In genomic region chr9:114387678-114388431, GRCh38 we compare ENCODE assay signal across 8 cellular contexts. TPM values are rescaled to one million over a fixed set of nuclear protein-coding genes. Genes with fewer than 3 reads are reported as not detected.
DNase-seq lines count a peak whose midpoint lies in the region; ATAC-seq and TF ChIP-seq lines count a peak whose summit lies in the region.

Gene AKNA, minus strand, starts transcription at chr9:114387982. Its CDS starts 6,649 bp downstream, at chr9:114381333.

- peak; percentile 32 for ATAC-seq in GM21381 (IDR thresholded peaks at IDR 0.05; ENCODE audit: unreplicated experiment)
- ATAC-seq in effector memory CD8-positive, alpha-beta T cell (replicated peaks), result peak; percentile 40

- H3K27ac Mint-ChIP-seq in effector memory CD8-positive, alpha-beta T cell, result peak within 1 kb of the TSS; percentile 76 to 98
- H3K27ac Mint-ChIP-seq in mesothelial cell of epicardium, result peak within 1 kb of the TSS; percentile 95

- peak; percentile 61 for TF ChIP-seq POLR2A in NB4 (IDR thresholded peaks at IDR 0.05; ENCODE audit: extremely low read depth, insufficient read length)

- peaks cover 77% of the 10 kb centered on the region for H3K36me3 Mint-ChIP-seq in effector memory CD8-positive, alpha-beta T cell (ENCODE audit: insufficient read depth)
- no peaks in the 10 kb centered on the region for H3K36me3 Mint-ChIP-seq in mesothelial cell of epicardium

- H3K4me3 ChIP-seq in AG10803 (ENCODE audit: low read length), result peak within 1 kb of the TSS; percentile 72
- peak within 1 kb of the TSS; percentile 89 for H3K4me3 ChIP-seq in NB4 (ENCODE audit: low read depth, low read length)

- no peaks in the 10 kb centered on the region for H3K27me3 Mint-ChIP-seq in effector memory CD8-positive, alpha-beta T cell
- no peaks in the 10 kb centered on the region for H3K27me3 Mint-ChIP-seq in mesothelial cell of epicardium (ENCODE audit: low read depth)

- DNase-seq in AG10803 (ENCODE audit: low read depth) (peak; percentile 78), NB4 (ENCODE audit: low read depth) (peak; percentile 91), mesothelial cell of epicardium (ENCODE audit: low spot score in 2 of 2, unreplicated experiment in 2 of 2) (peak; percentile 63 to 76), cortex of kidney (lab: John Stamatoyannopoulos, UW) (no peak)
- peak; percentile 62 to 74 for DNase-seq in activated CD8-positive, alpha-beta memory T cell treated with anti-CD3 and anti-CD28 coated beads for 4 hours (ENCODE audit: low read depth in 2 of 2)
- DNase-seq in effector memory CD8-positive, alpha-beta T cell, result peak; percentile 82 to 84 (median 84)
- peak; percentile 65 to 68 for DNase-seq in stimulated activated CD8-positive, alpha-beta memory T cell treated with anti-CD3 and anti-CD28 coated beads, Interleukin-15, amount 100 ng/mL, for 4 hours (ENCODE audit: low read depth in 2 of 2)

- peaks cover 83 to 85% of the 10 kb centered on the region in 2 donors for H3K4me1 Mint-ChIP-seq in effector memory CD8-positive, alpha-beta T cell (ENCODE audit: low read depth in 2 of 2)
- peaks cover 52% of the 10 kb centered on the region for H3K4me1 Mint-ChIP-seq in mesothelial cell of epicardium

- no peaks in the 10 kb centered on the region for H3K9me3 Mint-ChIP-seq in effector memory CD8-positive, alpha-beta T cell
- no peaks in the 10 kb centered on the region for H3K9me3 Mint-ChIP-seq in mesothelial cell of epicardium

- TF ChIP-seq CTCF in AG10803 (conservative IDR thresholded peaks at IDR 0.05; ENCODE audit: low read length) (no peak), NB4 (IDR thresholded peaks at IDR 0.05; ENCODE audit: low read depth, low read length) (no peak), mesothelial cell of epicardium (IDR thresholded peaks at IDR 0.05; ENCODE audit: unreplicated experiment) (no peak)

- peak within 1 kb of the TSS; percentile 96 to 99 for H3K4me3 Mint-ChIP-seq in effector memory CD8-positive, alpha-beta T cell
- peak within 1 kb of the TSS; percentile 87 for H3K4me3 Mint-ChIP-seq in mesothelial cell of epicardium

RNA-seq across cellular contexts. Expression of gene AKNA, which starts in this region (rescaled TPM):
- total RNA-seq in mesothelial cell of epicardium, result 19.6 to 24.0 TPM (median 23.1 TPM) in 3 replicates
